1 cellular context compared by ENCODE assay signal in the genomic region with DNA sequence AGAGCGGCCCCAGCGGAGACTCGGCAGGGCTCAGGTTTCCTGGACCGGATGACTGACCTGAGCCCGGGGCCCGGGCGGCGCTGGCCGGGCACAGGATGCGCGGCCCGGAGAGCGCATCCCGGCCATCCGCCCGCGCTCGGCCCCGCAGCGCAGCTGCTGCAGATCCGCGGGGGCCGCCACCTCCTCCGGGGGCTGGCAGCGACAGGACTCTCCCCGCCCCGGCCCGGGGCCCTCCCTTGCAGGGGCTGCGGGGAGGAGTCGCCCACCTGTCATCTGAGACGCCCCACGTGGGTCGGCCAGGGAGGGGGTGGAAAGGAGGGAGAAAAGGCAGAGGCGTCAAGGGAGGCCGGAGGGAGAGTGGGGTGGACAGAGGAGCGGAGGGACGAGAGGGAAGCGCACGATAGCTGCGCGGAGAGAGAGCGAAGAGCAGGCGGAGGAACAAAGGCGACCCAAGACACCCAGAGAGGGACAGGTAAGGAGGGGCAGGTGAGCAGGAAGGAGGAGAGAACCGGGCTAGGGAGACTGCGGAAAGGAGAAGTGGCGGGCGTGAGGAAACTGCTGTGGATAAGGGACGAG.
A peak's percentile ranks its signal among the peaks of the same experiment; 100 is the strongest.
TF ChIP-seq lines count a peak whose summit lies in the region.

No MANE protein-coding gene starts in this region.

TF ChIP-seq in HEK293, 187 proteins besides CTCF, POLR2A, EP300 and RAD21 (continued from another document):
- TF ChIP-seq ZNF488 (tag by site-specific recombination; IDR thresholded peaks at IDR 0.05) (no peak), TCF7L2 (IDR thresholded peaks at IDR 0.05; ENCODE audit: borderline replicate concordance, low read depth, low read length) (peak; percentile 50; the same call in 1 of the 2 replicates), ZNF112 (tag by site-specific recombination; IDR thresholded peaks at IDR 0.05) (no peak), ZFP37 (tag by site-specific recombination; IDR thresholded peaks at IDR 0.05) (peak; percentile 85)
- TF ChIP-seq, protein P1, sequence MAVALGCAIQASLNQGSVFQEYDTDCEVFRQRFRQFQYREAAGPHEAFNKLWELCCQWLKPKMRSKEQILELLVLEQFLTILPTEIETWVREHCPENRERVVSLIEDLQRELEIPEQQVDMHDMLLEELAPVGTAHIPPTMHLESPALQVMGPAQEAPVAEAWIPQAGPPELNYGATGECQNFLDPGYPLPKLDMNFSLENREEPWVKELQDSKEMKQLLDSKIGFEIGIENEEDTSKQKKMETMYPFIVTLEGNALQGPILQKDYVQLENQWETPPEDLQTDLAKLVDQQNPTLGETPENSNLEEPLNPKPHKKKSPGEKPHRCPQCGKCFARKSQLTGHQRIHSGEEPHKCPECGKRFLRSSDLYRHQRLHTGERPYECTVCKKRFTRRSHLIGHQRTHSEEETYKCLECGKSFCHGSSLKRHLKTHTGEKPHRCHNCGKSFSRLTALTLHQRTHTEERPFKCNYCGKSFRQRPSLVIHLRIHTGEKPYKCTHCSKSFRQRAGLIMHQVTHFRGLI (tag by site-specific recombination; IDR thresholded peaks at IDR 0.05): 0 out of 2 replicates have a peak, but pooled peaks have one; percentile 0
- TF ChIP-seq, protein P2, sequence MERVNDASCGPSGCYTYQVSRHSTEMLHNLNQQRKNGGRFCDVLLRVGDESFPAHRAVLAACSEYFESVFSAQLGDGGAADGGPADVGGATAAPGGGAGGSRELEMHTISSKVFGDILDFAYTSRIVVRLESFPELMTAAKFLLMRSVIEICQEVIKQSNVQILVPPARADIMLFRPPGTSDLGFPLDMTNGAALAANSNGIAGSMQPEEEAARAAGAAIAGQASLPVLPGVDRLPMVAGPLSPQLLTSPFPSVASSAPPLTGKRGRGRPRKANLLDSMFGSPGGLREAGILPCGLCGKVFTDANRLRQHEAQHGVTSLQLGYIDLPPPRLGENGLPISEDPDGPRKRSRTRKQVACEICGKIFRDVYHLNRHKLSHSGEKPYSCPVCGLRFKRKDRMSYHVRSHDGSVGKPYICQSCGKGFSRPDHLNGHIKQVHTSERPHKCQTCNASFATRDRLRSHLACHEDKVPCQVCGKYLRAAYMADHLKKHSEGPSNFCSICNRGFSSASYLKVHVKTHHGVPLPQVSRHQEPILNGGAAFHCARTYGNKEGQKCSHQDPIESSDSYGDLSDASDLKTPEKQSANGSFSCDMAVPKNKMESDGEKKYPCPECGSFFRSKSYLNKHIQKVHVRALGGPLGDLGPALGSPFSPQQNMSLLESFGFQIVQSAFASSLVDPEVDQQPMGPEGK (tag by site-specific recombination; IDR thresholded peaks at IDR 0.05): no peak; the same call in none of the 2 replicates
